In the genomic region with DNA sequence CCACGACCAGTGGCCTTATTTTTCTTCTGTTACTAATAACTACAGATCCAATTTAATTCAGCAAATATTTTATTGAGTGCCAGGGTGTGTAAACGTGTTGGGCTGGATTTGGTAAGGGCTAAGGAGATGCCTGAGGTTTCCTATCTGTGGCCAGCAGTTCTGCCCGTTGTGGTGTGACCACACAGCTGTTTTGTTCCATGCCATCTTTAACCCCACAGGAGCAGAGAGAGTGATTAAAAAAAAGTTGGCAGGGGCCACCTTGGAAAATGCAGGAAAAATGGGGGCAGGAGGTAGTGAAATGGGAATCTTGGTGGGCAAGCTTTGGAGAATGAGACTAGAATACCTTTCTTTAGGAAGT, we compare ENCODE assay signal across 11 cellular contexts. TPM values are rescaled to one million over a fixed set of nuclear protein-coding genes. Genes with fewer than 3 reads are reported as not detected.
A peak's percentile ranks its signal among the peaks of the same experiment; 100 is the strongest.
DNase-seq lines count a peak whose midpoint lies in the region; TF ChIP-seq lines count a peak whose summit lies in the region.
"Had no signal": no experiment of that assay in that cellular context is flagged by ENCODE, and none has a peak within 500 bp of the region (broad histone marks: within the 10 kb centered on the region; RNA-seq: fewer than 3 reads in every experiment).

No MANE protein-coding gene starts in this region.

- H2BK5ac ChIP-seq in trophoblast cell (ENCODE audit: low read depth, low read length, poor library complexity): peak overlapping the region; percentile 94

- H3K4me1 Mint-ChIP-seq in activated T-helper 2 cell treated with anti-CD3 and anti-CD28 coated beads, Interferon-gamma antibody, Interleukin-2, Interleukin-4, amounts not matched to agents 10 μg/mL and 5 μg/mL and 100 μg/mL, durations not matched to agents 14 hours and 24 hours and 36 hours (ENCODE audit: low read depth): peaks cover 47% of the 10 kb centered on the region

- no peaks in the 10 kb centered on the region for H3K36me3 ChIP-seq in GM06990 (ENCODE audit: control insufficient read depth, insufficient read depth, low read length)
- no peaks in the 10 kb centered on the region for H3K36me3 ChIP-seq in Loucy (ENCODE audit: insufficient read depth, low read length)
- no peaks in the 10 kb centered on the region for H3K36me3 ChIP-seq in trophoblast cell (ENCODE audit: control insufficient read depth in 1 of 2, insufficient read depth in 2 of 2, low read length in 2 of 2)
- no peaks in the 10 kb centered on the region for H3K36me3 ChIP-seq in ovary
- H3K36me3 ChIP-seq: brain microvascular endothelial cell, heart right ventricle, right atrium auricular region had no signal

- H2AFZ ChIP-seq in Loucy (ENCODE audit: low read length) (peak overlapping the region; percentile 32; the same call in 1 of the 2 replicates), trophoblast cell (ENCODE audit: insufficient read depth, low read length, poor library complexity) (no peak overlapping the region)

- H2BK120ac ChIP-seq in trophoblast cell (ENCODE audit: insufficient read depth, low read length, poor library complexity): peak overlapping the region; percentile 96

- H3K9me3 ChIP-seq in Loucy (ENCODE audit: insufficient read depth, low read depth, low read length) (no peaks in the 10 kb centered on the region), trophoblast cell (ENCODE audit: insufficient read depth, low read depth, low read length) (peaks cover 1% of the 10 kb centered on the region), ovary (no peaks in the 10 kb centered on the region)
- H3K9me3 ChIP-seq: heart right ventricle, right atrium auricular region had no signal

- no peaks in the 10 kb centered on the region for H4K20me1 ChIP-seq in Loucy (ENCODE audit: insufficient read depth, low read length, poor library complexity, severe bottlenecking)

- no peak overlapping the region for H3K4ac ChIP-seq in trophoblast cell (ENCODE audit: low read depth, low read length)

- no peak for TF ChIP-seq EP300 in ovary (IDR thresholded peaks at IDR 0.05)

- peak overlapping the region; percentile 88 for H3K4me2 ChIP-seq in Loucy (ENCODE audit: low read depth, low read length, poor library complexity, severe bottlenecking)
- H3K4me2 ChIP-seq in trophoblast cell (ENCODE audit: low read length): peak overlapping the region; percentile 52

- no peaks in the 10 kb centered on the region for H3K27me3 ChIP-seq in GM06990 (replicated peaks; ENCODE audit: control insufficient read depth, insufficient read depth, low read length)
- no peaks in the 10 kb centered on the region for H3K27me3 ChIP-seq in Loucy (ENCODE audit: insufficient read depth, low read length, poor library complexity, severe bottlenecking)
- H3K27me3 ChIP-seq in trophoblast cell (ENCODE audit: insufficient read depth, low read length): no peaks in the 10 kb centered on the region
- H3K27me3 ChIP-seq in ovary: no peaks in the 10 kb centered on the region
- H3K27me3 ChIP-seq: brain microvascular endothelial cell, right atrium auricular region had no signal

- H3K18ac ChIP-seq in trophoblast cell (ENCODE audit: low read length): peak overlapping the region; percentile 63

- no peaks in the 10 kb centered on the region for H3K9me2 ChIP-seq in Loucy (replicated peaks; ENCODE audit: low read depth, low read length)

- peaks cover 8% of the 10 kb centered on the region; the same call in 1 of the 2 replicates for H3F3A ChIP-seq in Loucy (ENCODE audit: low read depth)

- peaks cover 2% of the 10 kb centered on the region for H3K27me3 Mint-ChIP-seq in activated T-helper 2 cell treated with anti-CD3 and anti-CD28 coated beads, Interferon-gamma antibody, Interleukin-2, Interleukin-4, amounts not matched to agents 10 μg/mL and 5 μg/mL and 100 μg/mL, durations not matched to agents 14 hours and 24 hours and 36 hours (ENCODE audit: low read depth)

- H3K4me3 ChIP-seq in GM06990 (replicated peaks; ENCODE audit: low read depth, low read length) (peak overlapping the region; percentile 77), Loucy (ENCODE audit: low read length, poor library complexity, severe bottlenecking) (peak overlapping the region; percentile 89), trophoblast cell (ENCODE audit: low read depth, low read length) (no peak overlapping the region), ovary (no peak overlapping the region)
- H3K4me3 ChIP-seq: right atrium auricular region had no signal

- H3K9me3 Mint-ChIP-seq in activated T-helper 2 cell treated with anti-CD3 and anti-CD28 coated beads, Interferon-gamma antibody, Interleukin-2, Interleukin-4, amounts not matched to agents 10 μg/mL and 5 μg/mL and 100 μg/mL, durations not matched to agents 14 hours and 24 hours and 36 hours: no peaks in the 10 kb centered on the region

- H4K91ac ChIP-seq in trophoblast cell (ENCODE audit: low read depth, low read length): peak overlapping the region; percentile 92

- no peak for TF ChIP-seq POLR2A in ovary (IDR thresholded peaks at IDR 0.05)

- no CpG with 5 or more reads among the region's 3 CpGs for WGBS in trophoblast cell (ENCODE audit: extremely low coverage, insufficient coverage, insufficient read length)
- WGBS in ovary, 3 donors: 55 to 63% (median 63%) methylated on average over 3 of the region's 3 CpGs

- no peak overlapping the region for H3K23ac ChIP-seq in trophoblast cell (ENCODE audit: low read length)

- intact Hi-C loops in activated T-helper 2 cell treated with anti-CD3 and anti-CD28 coated beads, Interferon-gamma antibody, Interleukin-2, Interleukin-4, amounts not matched to agents 10 μg/mL and 5 μg/mL and 100 μg/mL, durations not matched to agents 14 hours and 24 hours and 36 hours (cut with micrococcal nuclease): loop anchor here (5.0 to 10.0 kb wide), 4 partner anchors 244 to 746 kb away; a partner anchor contains a TSS
- intact Hi-C loops in ovary (cut with DNase I): no loop called here

- peaks cover 18% of the 10 kb centered on the region for H3K79me1 ChIP-seq in trophoblast cell (ENCODE audit: low read length)

- peak overlapping the region; percentile 81 for H4K8ac ChIP-seq in trophoblast cell (ENCODE audit: low read depth, low read length)

- H3K14ac ChIP-seq in trophoblast cell (ENCODE audit: low read length): peak overlapping the region; percentile 90

- H3K79me2 ChIP-seq in Loucy (ENCODE audit: insufficient read depth, low read length) (peaks cover 48% of the 10 kb centered on the region), trophoblast cell (ENCODE audit: control insufficient read depth, insufficient read depth, low read length, poor library complexity) (peaks cover 5% of the 10 kb centered on the region)

- no peak overlapping the region for H4K12ac ChIP-seq in trophoblast cell (ENCODE audit: low read depth, low read length)

- H3K9ac ChIP-seq in Loucy (ENCODE audit: low read depth, low read length, poor library complexity, severe bottlenecking) (peak overlapping the region; percentile 95), trophoblast cell (ENCODE audit: low read length) (peak overlapping the region; percentile 13)

- no peak overlapping the region for H2AK5ac ChIP-seq in trophoblast cell (ENCODE audit: low read length)

- peaks cover 55% of the 10 kb centered on the region for H3K4me1 ChIP-seq in Loucy (ENCODE audit: insufficient read depth, low read length, poor library complexity, severe bottlenecking)
- peaks cover 5 to 16% of the 10 kb centered on the region in 2 experiments for H3K4me1 ChIP-seq in trophoblast cell (ENCODE audit: control insufficient read depth in 1 of 2, insufficient read depth in 2 of 2, low read length in 2 of 2)
- H3K4me1 ChIP-seq in ovary (ENCODE audit: insufficient read depth): no peaks in the 10 kb centered on the region

- DNase-seq in GM06990 (ENCODE audit: extremely low read depth, insufficient read length): no peak
- no peak for DNase-seq in activated T-helper 2 cell treated with anti-CD3 and anti-CD28 coated beads, Interferon-gamma antibody, Interleukin-2, Interleukin-4, amounts not matched to agents 10 μg/mL and 5 μg/mL and 100 μg/mL, durations not matched to agents 14 hours and 24 hours and 36 hours (ENCODE audit: low spot score)
- DNase-seq in trophoblast cell: no peak
- no peak for DNase-seq in cerebellar cortex (ENCODE audit: low spot score)
- no peak for DNase-seq in NCI-H1048 (lab: John Stamatoyannopoulos, UW)
- no peak for DNase-seq in ovary
- DNase-seq: heart right ventricle, Karpas-422 had no signal

- peak overlapping the region; percentile 81 for H3K4me3 Mint-ChIP-seq in activated T-helper 2 cell treated with anti-CD3 and anti-CD28 coated beads, Interferon-gamma antibody, Interleukin-2, Interleukin-4, amounts not matched to agents 10 μg/mL and 5 μg/mL and 100 μg/mL, durations not matched to agents 14 hours and 24 hours and 36 hours (ENCODE audit: low read depth)

- TF ChIP-seq CTCF in GM06990 (IDR thresholded peaks at IDR 0.05; ENCODE audit: insufficient read depth, low read length, poor library complexity, severe bottlenecking) (no peak), Loucy (conservative IDR thresholded peaks at IDR 0.05; ENCODE audit: low read length) (no peak), ovary (IDR thresholded peaks at IDR 0.05) (no peak)

- H2BK12ac ChIP-seq in trophoblast cell (ENCODE audit: low read length): peak overlapping the region; percentile 97

- peak overlapping the region; percentile 77 for H3K27ac ChIP-seq in trophoblast cell (ENCODE audit: low read depth, low read length)
- no peak overlapping the region for H3K27ac ChIP-seq in ovary
- H3K27ac ChIP-seq: brain microvascular endothelial cell, right atrium auricular region had no signal

- peaks cover 22% of the 10 kb centered on the region for H3K36me3 Mint-ChIP-seq in activated T-helper 2 cell treated with anti-CD3 and anti-CD28 coated beads, Interferon-gamma antibody, Interleukin-2, Interleukin-4, amounts not matched to agents 10 μg/mL and 5 μg/mL and 100 μg/mL, durations not matched to agents 14 hours and 24 hours and 36 hours (ENCODE audit: low read depth)

- H3K27ac Mint-ChIP-seq in activated T-helper 2 cell treated with anti-CD3 and anti-CD28 coated beads, Interferon-gamma antibody, Interleukin-2, Interleukin-4, amounts not matched to agents 10 μg/mL and 5 μg/mL and 100 μg/mL, durations not matched to agents 14 hours and 24 hours and 36 hours: peak overlapping the region; percentile 70

RNA-seq across cellular contexts. Expression of a gene that starts 1.1 kb away (rescaled TPM):
- total RNA-seq in activated T-helper 2 cell treated with anti-CD3 and anti-CD28 coated beads, Interferon-gamma antibody, Interleukin-2, Interleukin-4, amounts not matched to agents 10 μg/mL and 5 μg/mL and 100 μg/mL, durations not matched to agents 14 hours and 24 hours and 36 hours: 31.5 and 41.8 TPM in 2 replicates
- polyA plus RNA-seq in trophoblast cell (2013): 41.9 and 45.7 TPM in 2 replicates
- total RNA-seq in ovary: 10 to 100 TPM in 1 of 7 donors, 1 to 10 TPM in 4, under 1 TPM in 2; 0.40 to 15.4 (median 1.9) TPM
- 1 to 10 TPM in 1 of 2 donors, under 1 TPM in 1; 0.67 to 3.5 TPM for polyA plus RNA-seq in ovary

Comparison
In these comparisons a context has a peak if more than half of its experiments do, and no peak if none do; other contexts are left out.
1. H3K4me3 ChIP-seq: peak in GM06990 (single experiment) and Loucy (single experiment); none in trophoblast cell (single experiment) and ovary (single experiment).